Comparison of ENCODE assay signal across 24 cellular contexts in genomic region chr12:132481771-132482745, GRCh38. TPM values are rescaled to one million over a fixed set of nuclear protein-coding genes. Genes with fewer than 3 reads are reported as not detected.
DNase-seq lines count a peak whose midpoint lies in the region; ATAC-seq, FAIRE-seq and TF ChIP-seq lines count a peak whose summit lies in the region.
"Had no signal": no experiment of that assay in that cellular context is flagged by ENCODE, and none has a peak within 500 bp of the region (broad histone marks: within the 10 kb centered on the region; RNA-seq: fewer than 3 reads in every experiment).

No MANE protein-coding gene starts in this region.

- in situ Hi-C loops in K562 (cut with MboI), result no loop called here

- TF ChIP-seq EP300 in K562 (IDR thresholded peaks at IDR 0.05; ENCODE audit: low read length), result no peak

- no peak for TF ChIP-seq RAD21 in K562 (CRISPR knock-in tag; conservative IDR thresholded peaks at IDR 0.05 in 1 of 2, IDR thresholded peaks at IDR 0.05 in 1 of 2)

- FAIRE-seq in K562 (lab: Jason Lieb, UNC), result no peak
- FAIRE-seq: A549, pancreas had no signal

- H3K9me3 ChIP-seq in K562 (replicated peaks; ENCODE audit: control insufficient read depth, insufficient read depth, low read depth, low read length), result peaks cover 3% of the 10 kb centered on the region; the same call in 1 of the 2 replicates
- H3K9me3 ChIP-seq in neural progenitor cell (ENCODE audit: low read depth), result no peaks in the 10 kb centered on the region
- H3K9me3 ChIP-seq: A549, pancreas, sigmoid colon had no signal

- H3K27me3 Mint-ChIP-seq in activated CD8-positive, alpha-beta T cell treated with anti-CD3 and anti-CD28 coated beads, Interleukin-2, amount 10 ng/mL, durations not matched to agents 7 days and 5 days (ENCODE audit: low read depth), result no peaks in the 10 kb centered on the region
- H3K27me3 Mint-ChIP-seq in activated CD8-positive, alpha-beta T cell treated with anti-CD3 and anti-CD28 coated beads for 36 hours, result no peaks in the 10 kb centered on the region
- peaks cover 20% of the 10 kb centered on the region for H3K27me3 Mint-ChIP-seq in neural progenitor cell (ENCODE audit: insufficient read depth, low read depth)

- H3K79me2 ChIP-seq in K562 (ENCODE audit: control insufficient read depth, insufficient read depth, low read length), result no peaks in the 10 kb centered on the region
- no peaks in the 10 kb centered on the region for H3K79me2 ChIP-seq in neural progenitor cell (ENCODE audit: low read depth)
- H3K79me2 ChIP-seq: hepatocyte had no signal

- H3K4me1 Mint-ChIP-seq in activated CD8-positive, alpha-beta T cell treated with anti-CD3 and anti-CD28 coated beads, Interleukin-2, amount 10 ng/mL, durations not matched to agents 7 days and 5 days (ENCODE audit: low read depth), result peaks cover 24% of the 10 kb centered on the region
- peaks cover 22% of the 10 kb centered on the region for H3K4me1 Mint-ChIP-seq in activated CD8-positive, alpha-beta T cell treated with anti-CD3 and anti-CD28 coated beads for 36 hours (ENCODE audit: low read depth)
- peaks cover 2% of the 10 kb centered on the region for H3K4me1 Mint-ChIP-seq in neural progenitor cell

- no peaks in the 10 kb centered on the region for H3K9me1 ChIP-seq in K562 (ENCODE audit: control insufficient read depth, insufficient read depth, low read length)

- POLR2A ChIA-PET in activated CD8-positive, alpha-beta T cell treated with anti-CD3 and anti-CD28 coated beads, Interleukin-2, amount 10 ng/mL, durations not matched to agents 7 days and 5 days (lab: Charles Lee), result no interaction called here
- POLR2A ChIA-PET in activated CD8-positive, alpha-beta T cell treated with anti-CD3 and anti-CD28 coated beads for 36 hours (lab: Charles Lee), result no interaction called here
- POLR2A ChIA-PET in K562 (lab: Yijun Ruan, JAX), result interaction anchor here (0.8 kb wide), 1 partner anchor 27 kb away, joined by 3 read pairs; no protein-coding TSS in a partner anchor

- H4K20me1 ChIP-seq in K562 (replicated peaks; ENCODE audit: control insufficient read depth, insufficient read depth, low read length) (peaks cover 20% of the 10 kb centered on the region; the same call in 1 of the 2 replicates), neural progenitor cell (ENCODE audit: low read depth) (no peaks in the 10 kb centered on the region)

- no peak for ATAC-seq in activated CD8-positive, alpha-beta T cell treated with anti-CD3 and anti-CD28 coated beads, Interleukin-2, amount 10 ng/mL, durations not matched to agents 7 days and 5 days
- no peak for ATAC-seq in activated CD8-positive, alpha-beta T cell treated with anti-CD3 and anti-CD28 coated beads for 36 hours
- ATAC-seq in HG02759 (IDR thresholded peaks at IDR 0.05; ENCODE audit: unreplicated experiment) (peak; percentile 45), K562 (no peak), GM19397 (IDR thresholded peaks at IDR 0.05; ENCODE audit: unreplicated experiment) (no peak)
- ATAC-seq: A549, T-cell had no signal

- H3K27ac ChIP-seq in K562 (ENCODE audit: extremely low read depth, low read depth, low read length), result no peak overlapping the region
- H3K27ac ChIP-seq in neural progenitor cell, result no peak overlapping the region
- H3K27ac ChIP-seq: A549, coronary artery, hepatocyte, pancreas, sigmoid colon had no signal

- H3K27ac Mint-ChIP-seq in activated CD8-positive, alpha-beta T cell treated with anti-CD3 and anti-CD28 coated beads, Interleukin-2, amount 10 ng/mL, durations not matched to agents 7 days and 5 days, result peak overlapping the region; percentile 25
- no peak overlapping the region for H3K27ac Mint-ChIP-seq in activated CD8-positive, alpha-beta T cell treated with anti-CD3 and anti-CD28 coated beads for 36 hours
- H3K27ac Mint-ChIP-seq in neural progenitor cell, result peak overlapping the region; percentile 46

- no peak for TF ChIP-seq POLR2A in K562 (conservative IDR thresholded peaks at IDR 0.05)

- peaks cover 60 to 75% of the 10 kb centered on the region in 2 experiments for H3K27me3 ChIP-seq in K562 (ENCODE audit: control insufficient read depth in 2 of 2, insufficient read depth in 2 of 2, low read length in 2 of 2)
- peaks cover 97% of the 10 kb centered on the region for H3K27me3 ChIP-seq in neural progenitor cell
- H3K27me3 ChIP-seq: pancreas had no signal

- DNase-seq in activated CD8-positive, alpha-beta T cell treated with anti-CD3 and anti-CD28 coated beads, Interleukin-2, amount 10 ng/mL, durations not matched to agents 7 days and 5 days, result no peak
- DNase-seq in activated CD8-positive, alpha-beta T cell treated with anti-CD3 and anti-CD28 coated beads for 36 hours, result no peak
- DNase-seq in K562 (ENCODE audit: extremely low read depth in 1 of 4, low spot score in 3 of 4) (no peak), neural progenitor cell (ENCODE audit: low spot score) (no peak), hepatic stellate cell (ENCODE audit: low spot score) (no peak), NCI-H2171 (lab: John Stamatoyannopoulos, UW) (no peak)
- DNase-seq: activated CD4-positive, alpha-beta T cell treated with anti-CD3 and anti-CD28 coated beads, Interleukin-2, amount 50 U/mL, for 1 hour; activated CD8-positive, alpha-beta memory T cell treated with anti-CD3 and anti-CD28 coated beads, Interleukin-2, amount 50 U/mL, for 48 hours; activated effector memory CD4-positive, alpha-beta T cell treated with Interleukin-2 at 50 U/mL for 16 hours; C1 segment of cervical spinal cord; DMS153; GF-D8; HCEC 1CT; NCI-H526 treated with DMSO at 0.1 percent for 48 hours; OCI-M1; SIG-M5; sigmoid colon had no signal

- peaks cover 0 to 61% of the 10 kb centered on the region in 2 experiments; a peak in 2 of 5 replicates for H3K4me1 ChIP-seq in K562 (replicated peaks in 1 of 2; ENCODE audit: control insufficient read depth in 2 of 2, insufficient read depth in 2 of 2, low read length in 2 of 2)
- no peaks in the 10 kb centered on the region for H3K4me1 ChIP-seq in neural progenitor cell
- H3K4me1 ChIP-seq: A549, pancreas, sigmoid colon had no signal

- no peak overlapping the region for H3K4me3 Mint-ChIP-seq in activated CD8-positive, alpha-beta T cell treated with anti-CD3 and anti-CD28 coated beads, Interleukin-2, amount 10 ng/mL, durations not matched to agents 7 days and 5 days
- H3K4me3 Mint-ChIP-seq in activated CD8-positive, alpha-beta T cell treated with anti-CD3 and anti-CD28 coated beads for 36 hours, result no peak overlapping the region
- peak overlapping the region; percentile 55 for H3K4me3 Mint-ChIP-seq in neural progenitor cell
- H3K4me3 Mint-ChIP-seq: T-cell had no signal

- no peak overlapping the region for H3K9ac ChIP-seq in K562 (ENCODE audit: insufficient read depth in 1 of 2, low read depth in 2 of 2, low read length in 2 of 2)
- no peak overlapping the region for H3K9ac ChIP-seq in neural progenitor cell

- intact Hi-C loops in activated CD8-positive, alpha-beta T cell treated with anti-CD3 and anti-CD28 coated beads for 36 hours (cut with micrococcal nuclease), result no loop called here
- intact Hi-C loops in K562 (cut with micrococcal nuclease), result no loop called here

- H3F3A ChIP-seq in neural progenitor cell (ENCODE audit: low read depth), result no peaks in the 10 kb centered on the region

- H2AFZ ChIP-seq in K562 (ENCODE audit: low read depth, low read length), result no peak overlapping the region
- H2AFZ ChIP-seq in neural progenitor cell (replicated peaks), result no peak overlapping the region
- H2AFZ ChIP-seq: hepatocyte had no signal

- BruUV-seq in K562 (replicated peaks; lab: Mats Ljungman, UMichigan), result no TSS peak

- WGBS in K562 (ENCODE audit: insufficient coverage, low coverage, missing lambda C conversion rate), result 2% methylated on average over 30 of the region's 31 CpGs

- H3K4me3 ChIP-seq in K562, result no peak overlapping the region
- H3K4me3 ChIP-seq in neural progenitor cell, result no peak overlapping the region
- H3K4me3 ChIP-seq: A549, coronary artery, hepatocyte, pancreas, sigmoid colon had no signal

- H3K36me3 Mint-ChIP-seq in activated CD8-positive, alpha-beta T cell treated with anti-CD3 and anti-CD28 coated beads, Interleukin-2, amount 10 ng/mL, durations not matched to agents 7 days and 5 days (ENCODE audit: low read depth), result peaks cover 2% of the 10 kb centered on the region
- no peaks in the 10 kb centered on the region for H3K36me3 Mint-ChIP-seq in activated CD8-positive, alpha-beta T cell treated with anti-CD3 and anti-CD28 coated beads for 36 hours (ENCODE audit: low read depth)
- H3K36me3 Mint-ChIP-seq in neural progenitor cell, result no peaks in the 10 kb centered on the region
- H3K36me3 Mint-ChIP-seq: T-cell had no signal

- no peak for TF ChIP-seq CTCF in activated CD8-positive, alpha-beta T cell treated with anti-CD3 and anti-CD28 coated beads for 36 hours (IDR thresholded peaks at IDR 0.05)
- no peak for TF ChIP-seq CTCF in K562 (IDR thresholded peaks at IDR 0.05 in 2 of 3, conservative IDR thresholded peaks at IDR 0.05 in 1 of 3; ENCODE audit: insufficient read depth in 2 of 3, low read depth in 1 of 3, low read length in 3 of 3)
- TF ChIP-seq CTCF in neural progenitor cell (IDR thresholded peaks at IDR 0.05), result no peak

- no peaks in the 10 kb centered on the region for H3K36me3 ChIP-seq in K562 (ENCODE audit: control insufficient read depth, insufficient read depth, low read length)
- H3K36me3 ChIP-seq in neural progenitor cell, result no peaks in the 10 kb centered on the region
- H3K36me3 ChIP-seq: pancreas, sigmoid colon had no signal

- H3K4me2 ChIP-seq in K562 (ENCODE audit: insufficient read depth, low read length) (no peak overlapping the region), neural progenitor cell (no peak overlapping the region)
- H3K4me2 ChIP-seq: A549, hepatocyte had no signal

- CTCF ChIA-PET in activated CD8-positive, alpha-beta T cell treated with anti-CD3 and anti-CD28 coated beads, Interleukin-2, amount 10 ng/mL, durations not matched to agents 7 days and 5 days (lab: Charles Lee), result no interaction called here
- CTCF ChIA-PET in activated CD8-positive, alpha-beta T cell treated with anti-CD3 and anti-CD28 coated beads for 36 hours (lab: Charles Lee), result no interaction called here
- CTCF ChIA-PET in K562 (lab: Yijun Ruan, JAX; ENCODE audit: low intra/inter-chr PET ratio), result no interaction called here

- no peaks in the 10 kb centered on the region for H3K9me3 Mint-ChIP-seq in activated CD8-positive, alpha-beta T cell treated with anti-CD3 and anti-CD28 coated beads, Interleukin-2, amount 10 ng/mL, durations not matched to agents 7 days and 5 days (ENCODE audit: insufficient read depth)
- H3K9me3 Mint-ChIP-seq in activated CD8-positive, alpha-beta T cell treated with anti-CD3 and anti-CD28 coated beads for 36 hours, result no peaks in the 10 kb centered on the region
- H3K9me3 Mint-ChIP-seq in neural progenitor cell, result no peaks in the 10 kb centered on the region
- H3K9me3 Mint-ChIP-seq: T-cell had no signal

RNA-seq across cellular contexts. Expression of gene FBRSL1, which starts 7.9 kb away (rescaled TPM):
- 10 to 100 TPM; 51.2 to 58.5 TPM for total RNA-seq in activated CD8-positive, alpha-beta T cell treated with anti-CD3 and anti-CD28 coated beads, Interleukin-2, amount 10 ng/mL, durations not matched to agents 7 days and 5 days
- 10 to 100 TPM; 41.4 to 48.1 TPM for total RNA-seq in activated CD8-positive, alpha-beta T cell treated with anti-CD3 and anti-CD28 coated beads for 36 hours
- total RNA-seq in K562 (2011; cell fraction: chromatin; rRNA removed; ENCODE audit: low replicate concordance), result 25.5 and 41.9 TPM in 2 replicates
- 25.0 and 40.7 TPM in 2 replicates for total RNA-seq in K562 (2011; cell fraction: nucleolus; rRNA removed)
- 23.3 and 28.3 TPM in 2 replicates for total RNA-seq in K562 (2011; cell fraction: nucleoplasm; rRNA removed)
- 21.7 and 24.6 TPM in 2 replicates for total RNA-seq in K562 (2014; rRNA removed)
- total RNA-seq in K562 (2014; rRNA removed; fragmentation: Illumina TruSeq; extraction: Trizol), result 1.1 and 1.3 TPM in 2 replicates
- total RNA-seq in K562 (2015; rRNA removed; fragmentation: Illumina TruSeq; extraction: Trizol), result 7.3 and 12.9 TPM in 2 replicates
- total RNA-seq in K562 (2021), result 112 and 129 TPM in 2 replicates
- polyA plus RNA-seq in K562 (2011; rRNA removed), result 1.9 and 4.3 TPM in 2 replicates
- polyA plus RNA-seq in K562 (2011; cell fraction: cytosol; rRNA removed), result 3.7 and 13.3 TPM in 2 replicates
- polyA plus RNA-seq in K562 (2011; cell fraction: nucleus; rRNA removed), result 16.7 and 51.7 TPM in 2 replicates
- 41.9 and 54.8 TPM in 2 replicates for polyA plus RNA-seq in K562 (2012)
- polyA plus RNA-seq in K562 (2014; fragmentation: Illumina TruSeq; extraction: Trizol), result 29.3 and 35.8 TPM in 2 replicates
- under 1 TPM; 0.24 to 0.29 TPM for polyA plus RNA-seq in K562 (2014; fragmentation: Nextera tagmentation; extraction: Ambion mirVana)
- polyA plus RNA-seq in K562 (2014; rRNA removed), result 27.4 and 32.3 TPM in 2 replicates
- 0.81 and 1.8 TPM in 2 replicates for polyA minus RNA-seq in K562 (2011; rRNA and poly(A)+ RNA removed)
- 21.0 and 29.9 TPM in 2 replicates for polyA minus RNA-seq in K562 (2011; cell fraction: cytosol; rRNA and poly(A)+ RNA removed)
- 9.0 and 9.3 TPM in 2 replicates for polyA minus RNA-seq in K562 (2011; cell fraction: nucleus; rRNA and poly(A)+ RNA removed)
- 7.4 and 30.6 TPM in 2 replicates for total RNA-seq in neural progenitor cell (ENCODE audit: low replicate concordance)
